In the genomic region with DNA sequence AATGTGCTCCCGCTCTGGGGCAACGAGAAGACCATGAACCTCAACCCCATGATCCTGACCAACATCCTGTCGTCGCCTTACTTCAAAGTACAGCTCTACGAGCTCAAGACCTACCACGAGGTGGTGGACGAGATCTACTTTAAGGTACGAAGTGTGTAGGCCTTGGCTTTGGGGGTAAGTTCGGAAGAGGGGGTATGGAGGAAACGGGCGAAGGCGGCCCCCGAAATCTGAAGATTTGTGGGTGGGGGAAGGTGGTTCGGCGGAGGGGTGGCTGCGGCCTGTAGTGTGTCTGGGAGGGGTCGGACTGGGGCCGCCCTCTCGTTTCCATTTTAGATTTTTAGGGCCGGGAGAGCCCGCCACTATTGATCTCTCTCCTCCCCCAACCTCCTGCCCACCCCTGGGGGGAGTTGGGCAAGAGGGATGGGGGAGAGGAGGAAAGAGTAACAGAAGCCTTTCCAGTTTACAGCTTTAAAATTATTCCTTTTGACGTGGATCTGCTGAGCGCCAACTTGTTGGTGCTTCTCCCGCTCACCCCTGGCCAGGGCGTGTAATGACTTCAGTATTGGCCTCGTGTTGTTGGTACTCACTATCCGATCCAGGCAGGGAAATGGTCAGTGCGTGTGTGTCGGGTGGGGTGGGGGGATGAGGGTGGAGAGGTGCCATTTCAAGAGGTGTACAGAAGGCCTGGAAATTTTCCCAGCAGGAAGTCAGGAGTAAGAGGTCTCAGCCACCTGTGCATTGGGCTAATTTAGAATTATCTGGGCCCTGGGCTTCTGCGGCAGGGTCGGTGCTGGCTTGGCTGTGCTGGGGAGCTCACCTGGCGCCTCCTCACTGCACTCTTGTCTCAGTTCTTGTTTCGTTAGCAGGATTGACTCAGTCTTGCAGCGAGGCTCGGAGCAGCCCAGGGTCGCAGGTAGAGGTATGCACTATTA, we compare ENCODE assay signal across 1 cellular context.
TF ChIP-seq lines count a peak whose summit lies in the region.

No MANE protein-coding gene starts in this region.

TF ChIP-seq in K562, 482 proteins besides CTCF, POLR2A, EP300 and RAD21 (continued from another document and continues in another):
- TF ChIP-seq, protein P1, sequence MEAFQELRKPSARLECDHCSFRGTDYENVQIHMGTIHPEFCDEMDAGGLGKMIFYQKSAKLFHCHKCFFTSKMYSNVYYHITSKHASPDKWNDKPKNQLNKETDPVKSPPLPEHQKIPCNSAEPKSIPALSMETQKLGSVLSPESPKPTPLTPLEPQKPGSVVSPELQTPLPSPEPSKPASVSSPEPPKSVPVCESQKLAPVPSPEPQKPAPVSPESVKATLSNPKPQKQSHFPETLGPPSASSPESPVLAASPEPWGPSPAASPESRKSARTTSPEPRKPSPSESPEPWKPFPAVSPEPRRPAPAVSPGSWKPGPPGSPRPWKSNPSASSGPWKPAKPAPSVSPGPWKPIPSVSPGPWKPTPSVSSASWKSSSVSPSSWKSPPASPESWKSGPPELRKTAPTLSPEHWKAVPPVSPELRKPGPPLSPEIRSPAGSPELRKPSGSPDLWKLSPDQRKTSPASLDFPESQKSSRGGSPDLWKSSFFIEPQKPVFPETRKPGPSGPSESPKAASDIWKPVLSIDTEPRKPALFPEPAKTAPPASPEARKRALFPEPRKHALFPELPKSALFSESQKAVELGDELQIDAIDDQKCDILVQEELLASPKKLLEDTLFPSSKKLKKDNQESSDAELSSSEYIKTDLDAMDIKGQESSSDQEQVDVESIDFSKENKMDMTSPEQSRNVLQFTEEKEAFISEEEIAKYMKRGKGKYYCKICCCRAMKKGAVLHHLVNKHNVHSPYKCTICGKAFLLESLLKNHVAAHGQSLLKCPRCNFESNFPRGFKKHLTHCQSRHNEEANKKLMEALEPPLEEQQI (IDR thresholded peaks at IDR 0.05), result no peak; the same call in 1 of the 2 replicates
- no peak for TF ChIP-seq GTF2A2 (tag; IDR thresholded peaks at IDR 0.05)
- TF ChIP-seq, protein P2, sequence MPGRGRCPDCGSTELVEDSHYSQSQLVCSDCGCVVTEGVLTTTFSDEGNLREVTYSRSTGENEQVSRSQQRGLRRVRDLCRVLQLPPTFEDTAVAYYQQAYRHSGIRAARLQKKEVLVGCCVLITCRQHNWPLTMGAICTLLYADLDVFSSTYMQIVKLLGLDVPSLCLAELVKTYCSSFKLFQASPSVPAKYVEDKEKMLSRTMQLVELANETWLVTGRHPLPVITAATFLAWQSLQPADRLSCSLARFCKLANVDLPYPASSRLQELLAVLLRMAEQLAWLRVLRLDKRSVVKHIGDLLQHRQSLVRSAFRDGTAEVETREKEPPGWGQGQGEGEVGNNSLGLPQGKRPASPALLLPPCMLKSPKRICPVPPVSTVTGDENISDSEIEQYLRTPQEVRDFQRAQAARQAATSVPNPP (IDR thresholded peaks at IDR 0.05; ENCODE audit: borderline replicate concordance, insufficient read depth, insufficient read length), result no peak
- TF ChIP-seq ZNF445 (CRISPR knock-in tag; IDR thresholded peaks at IDR 0.05; ENCODE audit: low read depth), result no peak
- no peak for TF ChIP-seq ZNF282 (CRISPR knock-in tag; IDR thresholded peaks at IDR 0.05)
- TF ChIP-seq RB1 (IDR thresholded peaks at IDR 0.05; ENCODE audit: low read depth), result no peak; the same call in 1 of the 2 replicates
- TF ChIP-seq ZNF717 (CRISPR knock-in tag; IDR thresholded peaks at IDR 0.05), result no peak
- TF ChIP-seq PCBP2 (IDR thresholded peaks at IDR 0.05; ENCODE audit: low read depth, low read length, poor library complexity, severe bottlenecking), result no peak
- TF ChIP-seq GABPB2 (CRISPR knock-in tag; conservative IDR thresholded peaks at IDR 0.05), result no peak
- no peak for TF ChIP-seq ELF2 (CRISPR knock-in tag; IDR thresholded peaks at IDR 0.05)
- TF ChIP-seq SRSF7 (optimal IDR thresholded peaks at IDR 0.05; ENCODE audit: low read depth, low read length), result no peak
- TF ChIP-seq PRMT5 (CRISPR knock-in tag; IDR thresholded peaks at IDR 0.05), result no peak
- TF ChIP-seq ZNF253 (CRISPR knock-in tag; conservative IDR thresholded peaks at IDR 0.05), result no peak
- TF ChIP-seq ZBTB40 (IDR thresholded peaks at IDR 0.05), result no peak
- TF ChIP-seq ZBTB40 (CRISPR knock-in tag; IDR thresholded peaks at IDR 0.05), result no peak
- no peak for TF ChIP-seq ZNF146 (CRISPR knock-in tag; IDR thresholded peaks at IDR 0.05; ENCODE audit: unreplicated experiment)
- TF ChIP-seq, protein P3, sequence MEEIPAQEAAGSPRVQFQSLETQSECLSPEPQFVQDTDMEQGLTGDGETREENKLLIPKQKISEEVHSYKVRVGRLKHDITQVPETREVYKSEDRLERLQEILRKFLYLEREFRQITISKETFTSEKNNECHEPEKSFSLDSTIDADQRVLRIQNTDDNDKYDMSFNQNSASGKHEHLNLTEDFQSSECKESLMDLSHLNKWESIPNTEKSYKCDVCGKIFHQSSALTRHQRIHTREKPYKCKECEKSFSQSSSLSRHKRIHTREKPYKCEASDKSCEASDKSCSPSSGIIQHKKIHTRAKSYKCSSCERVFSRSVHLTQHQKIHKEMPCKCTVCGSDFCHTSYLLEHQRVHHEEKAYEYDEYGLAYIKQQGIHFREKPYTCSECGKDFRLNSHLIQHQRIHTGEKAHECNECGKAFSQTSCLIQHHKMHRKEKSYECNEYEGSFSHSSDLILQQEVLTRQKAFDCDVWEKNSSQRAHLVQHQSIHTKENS (CRISPR knock-in tag; IDR thresholded peaks at IDR 0.05), result no peak
- TF ChIP-seq HMG20A (CRISPR knock-in tag; conservative IDR thresholded peaks at IDR 0.05), result no peak
- TF ChIP-seq BCOR (IDR thresholded peaks at IDR 0.05), result no peak
- no peak for TF ChIP-seq ZNF384 (IDR thresholded peaks at IDR 0.05; ENCODE audit: low read depth, low read length)
- TF ChIP-seq U2AF1 (optimal IDR thresholded peaks at IDR 0.05; ENCODE audit: low read depth, low read length), result no peak
- TF ChIP-seq KAT2B (IDR thresholded peaks at IDR 0.05; ENCODE audit: low read depth, low read length), result no peak
- no peak for TF ChIP-seq ARHGAP35 (IDR thresholded peaks at IDR 0.05; ENCODE audit: partially characterized antibody)
- TF ChIP-seq SRSF1 (IDR thresholded peaks at IDR 0.05; ENCODE audit: low read depth, low read length), result no peak
- TF ChIP-seq MLX (CRISPR knock-in tag; conservative IDR thresholded peaks at IDR 0.05), result no peak
- no peak for TF ChIP-seq KLF13 (tag; IDR thresholded peaks at IDR 0.05; ENCODE audit: borderline replicate concordance, low read depth)
- no peak for TF ChIP-seq MLLT1 (IDR thresholded peaks at IDR 0.05)
- no peak for TF ChIP-seq SMAD1 (IDR thresholded peaks at IDR 0.05; ENCODE audit: low read depth, low read length, partially characterized antibody)
- TF ChIP-seq CBX2 (IDR thresholded peaks at IDR 0.05; ENCODE audit: insufficient read depth, low read length, poor library complexity, severe bottlenecking), result no peak
- TF ChIP-seq SMARCA4 (IDR thresholded peaks at IDR 0.05), result no peak
- no peak for TF ChIP-seq ZNF212 (CRISPR knock-in tag; IDR thresholded peaks at IDR 0.05)
- TF ChIP-seq, protein P4, sequence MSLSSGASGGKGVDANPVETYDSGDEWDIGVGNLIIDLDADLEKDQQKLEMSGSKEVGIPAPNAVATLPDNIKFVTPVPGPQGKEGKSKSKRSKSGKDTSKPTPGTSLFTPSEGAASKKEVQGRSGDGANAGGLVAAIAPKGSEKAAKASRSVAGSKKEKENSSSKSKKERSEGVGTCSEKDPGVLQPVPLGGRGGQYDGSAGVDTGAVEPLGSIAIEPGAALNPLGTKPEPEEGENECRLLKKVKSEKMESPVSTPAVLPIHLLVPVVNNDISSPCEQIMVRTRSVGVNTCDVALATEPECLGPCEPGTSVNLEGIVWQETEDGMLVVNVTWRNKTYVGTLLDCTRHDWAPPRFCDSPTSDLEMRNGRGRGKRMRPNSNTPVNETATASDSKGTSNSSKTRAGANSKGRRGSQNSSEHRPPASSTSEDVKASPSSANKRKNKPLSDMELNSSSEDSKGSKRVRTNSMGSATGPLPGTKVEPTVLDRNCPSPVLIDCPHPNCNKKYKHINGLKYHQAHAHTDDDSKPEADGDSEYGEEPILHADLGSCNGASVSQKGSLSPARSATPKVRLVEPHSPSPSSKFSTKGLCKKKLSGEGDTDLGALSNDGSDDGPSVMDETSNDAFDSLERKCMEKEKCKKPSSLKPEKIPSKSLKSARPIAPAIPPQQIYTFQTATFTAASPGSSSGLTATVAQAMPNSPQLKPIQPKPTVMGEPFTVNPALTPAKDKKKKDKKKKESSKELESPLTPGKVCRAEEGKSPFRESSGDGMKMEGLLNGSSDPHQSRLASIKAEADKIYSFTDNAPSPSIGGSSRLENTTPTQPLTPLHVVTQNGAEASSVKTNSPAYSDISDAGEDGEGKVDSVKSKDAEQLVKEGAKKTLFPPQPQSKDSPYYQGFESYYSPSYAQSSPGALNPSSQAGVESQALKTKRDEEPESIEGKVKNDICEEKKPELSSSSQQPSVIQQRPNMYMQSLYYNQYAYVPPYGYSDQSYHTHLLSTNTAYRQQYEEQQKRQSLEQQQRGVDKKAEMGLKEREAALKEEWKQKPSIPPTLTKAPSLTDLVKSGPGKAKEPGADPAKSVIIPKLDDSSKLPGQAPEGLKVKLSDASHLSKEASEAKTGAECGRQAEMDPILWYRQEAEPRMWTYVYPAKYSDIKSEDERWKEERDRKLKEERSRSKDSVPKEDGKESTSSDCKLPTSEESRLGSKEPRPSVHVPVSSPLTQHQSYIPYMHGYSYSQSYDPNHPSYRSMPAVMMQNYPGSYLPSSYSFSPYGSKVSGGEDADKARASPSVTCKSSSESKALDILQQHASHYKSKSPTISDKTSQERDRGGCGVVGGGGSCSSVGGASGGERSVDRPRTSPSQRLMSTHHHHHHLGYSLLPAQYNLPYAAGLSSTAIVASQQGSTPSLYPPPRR (CRISPR knock-in tag; IDR thresholded peaks at IDR 0.05; ENCODE audit: borderline replicate concordance), result no peak
- TF ChIP-seq DIDO1 (tag; IDR thresholded peaks at IDR 0.05; ENCODE audit: low read depth), result no peak
- TF ChIP-seq GTF2F1 (IDR thresholded peaks at IDR 0.05; ENCODE audit: low read depth, low read length), result no peak
